18 cellular contexts compared by ENCODE assay signal in the genomic region with DNA sequence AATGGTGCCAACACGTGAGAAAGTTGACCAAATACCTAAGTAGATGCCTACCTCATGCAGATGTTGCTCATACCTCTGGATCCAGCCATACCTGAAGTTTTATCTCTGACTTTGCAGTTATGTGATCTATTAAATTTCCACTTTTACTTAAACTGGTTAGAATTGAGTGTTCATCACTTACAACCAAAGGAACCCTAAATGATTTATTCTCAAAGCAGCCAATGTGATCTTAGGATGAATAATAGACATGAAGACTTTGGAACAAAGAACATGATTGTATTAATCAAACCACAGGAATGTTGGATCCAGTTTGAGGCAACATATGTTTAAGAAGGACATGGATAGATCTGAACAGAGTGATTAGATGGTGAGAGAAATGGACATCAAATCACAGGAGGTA.
"Had no signal": no experiment of that assay in that cellular context is flagged by ENCODE, and none has a peak within 500 bp of the region (broad histone marks: within the 10 kb centered on the region; RNA-seq: fewer than 3 reads in every experiment).

No MANE protein-coding gene starts in this region.

- H3K36me3 ChIP-seq: neutrophil, pancreas, spleen, thoracic aorta had no signal

- H3K27ac ChIP-seq: neutrophil, pancreas, spleen, thoracic aorta had no signal

- H3K9me3 ChIP-seq: neutrophil, pancreas, spleen, thoracic aorta had no signal

- H3K4me1 ChIP-seq: pancreas, spleen had no signal

- DNase-seq: activated CD4-positive, alpha-beta memory T cell treated with anti-CD3 and anti-CD28 coated beads for 36 hours; activated CD4-positive, alpha-beta T cell treated with anti-CD3 and anti-CD28 coated beads for 36 hours; activated naive CD4-positive, alpha-beta T cell; activated naive CD8-positive, alpha-beta T cell treated with anti-CD3 and anti-CD28 coated beads for 36 hours; activated T-cell treated with anti-CD3 and anti-CD28 coated beads for 4 hours; amniotic stem cell; effector memory CD8-positive, alpha-beta T cell; left cardiac atrium; pancreas; spleen; stimulated activated CD4-positive, alpha-beta T cell treated with anti-CD3 and anti-CD28 coated beads, Interleukin-4, amount 100 ng/mL, for 4 hours had no signal

- H3K4me3 ChIP-seq: lung, pancreas, spleen, thoracic aorta had no signal

- H3K27me3 ChIP-seq: pancreas had no signal

- ATAC-seq: activated CD4-positive, alpha-beta T cell treated with anti-CD3 and anti-CD28 coated beads for 36 hours; effector memory CD8-positive, alpha-beta T cell; left cardiac atrium; natural killer cell treated with Interleukin-12 subunit alpha and Interleukin-12 subunit beta and Interleukin-15 and Interleukin-18, amount 100 ng/mL, for 72 hours; pancreas; sciatic nerve; stimulated activated memory B cell treated with anti-CD40 and anti-IgM and Interleukin-4, amounts not matched to agents 10 μg/mL and 1 μg/mL and 100 μg/mL, for 72 hours; WTC11 had no signal
